ENCODE assay signal across 8 cellular contexts in the genomic region with DNA sequence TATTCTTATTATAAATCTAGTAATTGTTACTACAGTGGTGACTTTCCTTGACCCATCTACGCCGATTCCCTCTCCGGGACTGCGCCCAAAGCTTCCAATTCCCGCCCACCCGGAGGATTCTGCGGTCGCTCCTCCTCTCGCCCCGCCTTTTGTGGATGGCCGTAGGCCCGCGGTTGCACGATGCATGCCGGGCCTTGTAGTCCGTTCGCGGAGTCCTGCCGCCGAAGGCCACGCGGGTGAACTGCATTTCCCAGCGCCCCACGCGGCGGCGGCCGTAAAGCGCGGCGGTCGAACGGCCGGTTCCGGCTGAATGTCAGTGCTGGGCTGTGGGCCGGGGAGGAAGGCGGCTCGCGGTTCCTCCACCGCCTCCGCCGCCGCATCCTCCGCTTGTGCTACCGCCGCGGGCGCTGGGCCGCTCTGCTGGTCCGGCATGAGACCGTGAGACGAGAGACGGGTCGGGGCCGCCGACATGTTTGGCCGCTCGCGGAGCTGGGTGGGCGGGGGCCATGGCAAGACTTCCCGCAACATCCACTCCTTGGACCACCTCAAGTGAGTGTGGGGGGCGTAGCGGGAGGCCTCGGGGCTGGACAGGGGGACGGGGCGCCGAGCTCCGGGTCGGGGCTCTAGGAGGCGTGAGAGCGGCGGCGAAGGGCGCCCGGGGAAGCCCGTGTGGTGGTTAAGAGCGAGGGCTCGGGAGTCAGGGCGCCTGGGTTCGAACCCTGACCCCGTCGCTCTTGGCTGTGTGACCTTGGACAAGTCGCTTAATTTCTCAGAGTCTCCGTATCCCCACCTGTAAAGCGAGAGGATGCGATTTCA. TPM values are rescaled to one million over a fixed set of nuclear protein-coding genes. Genes with fewer than 3 reads are reported as not detected.
DNase-seq lines count a peak whose midpoint lies in the region; ATAC-seq, FAIRE-seq and TF ChIP-seq lines count a peak whose summit lies in the region.

Gene CLEC16A, plus strand, starts transcription at position 316 of the 816 bp plus-strand sequence. Its CDS starts 154 bp downstream, at position 470.

- intact Hi-C loops in HepG2 (cut with micrococcal nuclease; ENCODE audit: unreplicated experiment), result loop anchor here (1.0 kb wide), 1 partner anchor 25 kb away; no protein-coding TSS in a partner anchor

- H3K4me2 ChIP-seq in HepG2 (ENCODE audit: low read depth, low read length), result peak within 1 kb of the TSS; percentile 98

- peak within 1 kb of the TSS; percentile 72 for H3K27ac ChIP-seq in CD4-positive, CD25-positive, alpha-beta regulatory T cell (ENCODE audit: insufficient read depth, low read length, poor library complexity, severe bottlenecking)
- H3K27ac ChIP-seq in HepG2 (ENCODE audit: extremely low read length, insufficient read depth, low read length), result peak within 1 kb of the TSS; percentile 24

- TF ChIP-seq CTCF in HepG2 (CRISPR knock-in tag; IDR thresholded peaks at IDR 0.05), result peak; percentile 28

- H3K27me3 Mint-ChIP-seq in CD4-positive, CD25-positive, alpha-beta regulatory T cell, result no peaks in the 10 kb centered on the region

- CTCF ChIA-PET in HepG2 (lab: Yijun Ruan, JAX; ENCODE audit: low intra/inter-chr PET ratio, low total read pairs), result no interaction called here

- TF ChIP-seq RAD21 in HepG2 (CRISPR knock-in tag; IDR thresholded peaks at IDR 0.05), result peak; percentile 70; the same call in 1 of the 2 replicates

- FAIRE-seq in HepG2 (lab: Jason Lieb, UNC), result peak; percentile 96

- peak within 1 kb of the TSS; percentile 56 to 78 (median 65) for H3K27ac Mint-ChIP-seq in CD4-positive, CD25-positive, alpha-beta regulatory T cell

- H3K9me3 Mint-ChIP-seq in CD4-positive, CD25-positive, alpha-beta regulatory T cell, result peaks cover 0 to 1% (median 0%) of the 10 kb centered on the region in 7 donors

- DNase-seq in CD4-positive, CD25-positive, alpha-beta regulatory T cell, result peak; percentile 94 to 97 (median 95)
- DNase-seq in NCI-H82 (lab: John Stamatoyannopoulos, UW) (peak; percentile 97), dermis microvascular lymphatic vessel endothelial cell (ENCODE audit: low read depth in 2 of 2) (peak; percentile 92 to 97), HepG2 (ENCODE audit: low spot score) (peak; percentile 97)
- DNase-seq in activated CD4-positive, alpha-beta T cell treated with anti-CD3 and anti-CD28 coated beads, Interleukin-2, amount 50 U/mL, for 4 hours, result peak; percentile 93 to 94
- DNase-seq in stimulated activated CD4-positive, alpha-beta T cell treated with anti-CD3 and anti-CD28 coated beads, Interleukin-2, amount 100 ng/mL, for 48 hours, result peak; percentile 93 to 95

- peaks cover 42% of the 10 kb centered on the region for H3K79me2 ChIP-seq in HepG2 (ENCODE audit: insufficient read depth, low read length)

- under 1% methylated on average over 77 of the region's 86 CpGs for WGBS in HepG2 (ENCODE audit: low lambda C conversion rate)

- ATAC-seq in CD4-positive, CD25-positive, alpha-beta regulatory T cell (ENCODE audit: low read depth in 2 of 2), result peak; percentile 78 to 81
- peak; percentile 56 for ATAC-seq in GM19438 (IDR thresholded peaks at IDR 0.05; ENCODE audit: low read depth, unreplicated experiment)
- ATAC-seq in HG03571 (IDR thresholded peaks at IDR 0.05; ENCODE audit: unreplicated experiment), result peak; percentile 63
- ATAC-seq in HepG2, result peak; percentile 83

- TF ChIP-seq EP300 in HepG2 (IDR thresholded peaks at IDR 0.05; ENCODE audit: low read depth in 2 of 2, low read length in 2 of 2) (peak in 1 of 2 experiments; percentile 61; a peak in 2 of 4 replicates), HepG2 (CRISPR knock-in tag; IDR thresholded peaks at IDR 0.05; ENCODE audit: borderline replicate concordance) (peak; percentile 57; the same call in 1 of the 2 replicates)

- no peaks in the 10 kb centered on the region for H3K9me3 ChIP-seq in CD4-positive, CD25-positive, alpha-beta regulatory T cell (ENCODE audit: control insufficient read depth in 2 of 2, low read length in 2 of 2)
- no peaks in the 10 kb centered on the region for H3K9me3 ChIP-seq in HepG2 (ENCODE audit: low read length)

- POLR2A ChIA-PET in HepG2 (lab: Yijun Ruan, JAX), result interaction anchor here (1.1 to 2.0 kb wide), 5 partner anchors 18 to 311 kb away, joined by 4 to 10 read pairs (median 7); partner anchors contain the start of genes NUBP1 and SOCS1

- peaks cover 63% of the 10 kb centered on the region for H3K4me1 ChIP-seq in CD4-positive, CD25-positive, alpha-beta regulatory T cell (ENCODE audit: control insufficient read depth, insufficient read depth, low read length, poor library complexity, severe bottlenecking)
- H3K4me1 ChIP-seq in HepG2 (ENCODE audit: insufficient read depth, low read length), result peaks cover 52% of the 10 kb centered on the region

- peak within 1 kb of the TSS; percentile 84 to 95 (median 87) for H3K4me3 Mint-ChIP-seq in CD4-positive, CD25-positive, alpha-beta regulatory T cell

- peak within 1 kb of the TSS; percentile 8 for H2AFZ ChIP-seq in HepG2 (ENCODE audit: low read length)

- no peaks in the 10 kb centered on the region for H3K36me3 ChIP-seq in CD4-positive, CD25-positive, alpha-beta regulatory T cell (ENCODE audit: control insufficient read depth, insufficient read depth, low read length)
- H3K36me3 ChIP-seq in HepG2 (replicated peaks in 1 of 2; ENCODE audit: control insufficient read depth in 1 of 2, insufficient read depth in 2 of 2, low read length in 2 of 2), result no peaks in the 10 kb centered on the region

- H3K4me3 ChIP-seq in CD4-positive, CD25-positive, alpha-beta regulatory T cell (ENCODE audit: low read depth, low read length), result peak within 1 kb of the TSS; percentile 86
- peak within 1 kb of the TSS; percentile 91 to 93 (median 92) for H3K4me3 ChIP-seq in HepG2 (replicated peaks in 1 of 3; ENCODE audit: insufficient read depth in 1 of 3, low read depth in 2 of 3, low read length in 3 of 3)

- H3K9ac ChIP-seq in HepG2 (ENCODE audit: insufficient read depth, low read depth, low read length), result peak within 1 kb of the TSS; percentile 77

- no peaks in the 10 kb centered on the region for H3K36me3 Mint-ChIP-seq in CD4-positive, CD25-positive, alpha-beta regulatory T cell

- peak; percentile 71 to 72 for TF ChIP-seq POLR2A in HepG2 (IDR thresholded peaks at IDR 0.05; ENCODE audit: insufficient read depth in 1 of 2, low read depth in 2 of 2, low read length in 2 of 2)

- in situ Hi-C loops in HepG2 (cut with HindIII; ENCODE audit: extremely low pct_ligation_motif_present, low pct_unique_long_range_greater_than_20kb), result no loop called here

- H3K4me1 Mint-ChIP-seq in CD4-positive, CD25-positive, alpha-beta regulatory T cell, result peaks cover 22 to 84% (median 59%) of the 10 kb centered on the region in 4 donors

- BruUV-seq in HepG2 (replicated peaks; lab: Mats Ljungman, UMichigan), result no TSS peak

- no peaks in the 10 kb centered on the region for H3K27me3 ChIP-seq in CD4-positive, CD25-positive, alpha-beta regulatory T cell (ENCODE audit: control insufficient read depth, insufficient read depth, low read length)
- H3K27me3 ChIP-seq in HepG2 (ENCODE audit: control insufficient read depth in 1 of 2, insufficient read depth in 2 of 2, low read length in 2 of 2), result no peaks in the 10 kb centered on the region; a peak in 1 of 5 replicates

- peaks cover 19% of the 10 kb centered on the region for H4K20me1 ChIP-seq in HepG2 (ENCODE audit: insufficient read depth, low read length)

TF ChIP-seq in HepG2, 621 proteins besides CTCF, POLR2A, EP300 and RAD21 (continues in another document):
- no peak for TF ChIP-seq RFX5 (IDR thresholded peaks at IDR 0.05; ENCODE audit: low read depth, low read length)
- TF ChIP-seq SRY (CRISPR knock-in tag; IDR thresholded peaks at IDR 0.05), result no peak; the same call in 1 of the 2 replicates
- no peak for TF ChIP-seq MTF1 (CRISPR knock-in tag; IDR thresholded peaks at IDR 0.05)
- TF ChIP-seq SP5 (CRISPR knock-in tag; IDR thresholded peaks at IDR 0.05; ENCODE audit: borderline replicate concordance, low read depth), result peak; percentile 85

RNA-seq across cellular contexts. Expression of gene CLEC16A, which starts in this region (rescaled TPM):
- 38.9 TPM for total RNA-seq in CD4-positive, CD25-positive, alpha-beta regulatory T cell
- polyA plus RNA-seq in CD4-positive, CD25-positive, alpha-beta regulatory T cell, result 10 to 100 TPM; 11.8 to 16.0 (median 12.1) TPM
- total RNA-seq in dermis microvascular lymphatic vessel endothelial cell, result 10.5 and 15.3 TPM in 2 replicates
- total RNA-seq in HepG2 (2016; rRNA removed; fragmentation: Illumina TruSeq; extraction: Trizol), result 10.3 and 13.6 TPM in 2 replicates
- 35.7 and 39.7 TPM in 2 replicates for total RNA-seq in HepG2 (2016; cell fraction: cytosol; rRNA removed; fragmentation: Illumina TruSeq; extraction: Trizol; ENCODE audit: low read depth)
- total RNA-seq in HepG2 (2016; cell fraction: insoluble cytoplasmic fraction; rRNA removed; fragmentation: Illumina TruSeq; extraction: Trizol), result 10.6 and 12.8 TPM in 2 replicates
- total RNA-seq in HepG2 (2016; cell fraction: membrane; rRNA removed; fragmentation: Illumina TruSeq; extraction: Trizol), result 14.4 and 15.9 TPM in 2 replicates
- 17.5 and 18.7 TPM in 2 replicates for total RNA-seq in HepG2 (2016; cell fraction: nucleus; rRNA removed; fragmentation: Illumina TruSeq; extraction: Trizol)
- 8.5 and 9.5 TPM in 2 replicates for polyA plus RNA-seq in HepG2 (2011; rRNA removed)
- polyA plus RNA-seq in HepG2 (2011; cell fraction: cytosol; rRNA removed), result 6.6 and 6.8 TPM in 2 replicates
- polyA plus RNA-seq in HepG2 (2011; cell fraction: nucleus; rRNA removed), result 17.0 and 19.5 TPM in 2 replicates
- polyA plus RNA-seq in HepG2 (2012), result 10.3 and 12.0 TPM in 2 replicates
- polyA plus RNA-seq in HepG2 (2016; cell fraction: cytosol; fragmentation: Illumina TruSeq; extraction: Trizol; ENCODE audit: low read depth), result 1.7 and 1.9 TPM in 2 replicates
- polyA plus RNA-seq in HepG2 (2016; cell fraction: insoluble cytoplasmic fraction; fragmentation: Illumina TruSeq; extraction: Trizol; ENCODE audit: low read depth), result 11.8 and 14.0 TPM in 2 replicates
- polyA plus RNA-seq in HepG2 (2016; cell fraction: membrane; fragmentation: Illumina TruSeq; extraction: Trizol; ENCODE audit: low read depth), result 3.4 and 4.4 TPM in 2 replicates
- polyA plus RNA-seq in HepG2 (2016; cell fraction: nucleus; fragmentation: Illumina TruSeq; extraction: Trizol; ENCODE audit: insufficient read depth, low read depth), result 22.7 and 25.7 TPM in 2 replicates
- 24.9 and 35.4 TPM in 2 replicates for polyA minus RNA-seq in HepG2 (2011; rRNA and poly(A)+ RNA removed; ENCODE audit: low replicate concordance)
- 14.4 and 19.0 TPM in 2 replicates for polyA minus RNA-seq in HepG2 (2011; cell fraction: cytosol; rRNA and poly(A)+ RNA removed)
- polyA minus RNA-seq in HepG2 (2011; cell fraction: nucleus; rRNA and poly(A)+ RNA removed), result 25.8 and 32.0 TPM in 2 replicates

Comparison
In these comparisons a context has a peak if more than half of its experiments do, and no peak if none do; other contexts are left out.
1. Peak in every context shown above with its lines: DNase-seq, ATAC-seq, H3K4me3 ChIP-seq and H3K27ac ChIP-seq.